31 cellular contexts compared by ENCODE assay signal in genomic region chr1:42732126-42732680, GRCh38. TPM values are rescaled to one million over a fixed set of nuclear protein-coding genes. Genes with fewer than 3 reads are reported as not detected.
DNase-seq lines count a peak whose midpoint lies in the region; ATAC-seq, FAIRE-seq and TF ChIP-seq lines count a peak whose summit lies in the region.
"Had no signal": no experiment of that assay in that cellular context is flagged by ENCODE, and none has a peak within 500 bp of the region (broad histone marks: within the 10 kb centered on the region; RNA-seq: fewer than 3 reads in every experiment).

No MANE protein-coding gene starts in this region.

- H3K36me3 Mint-ChIP-seq in nephron progenitor cell (ENCODE audit: low read depth) (no peaks in the 10 kb centered on the region), progenitor cell of endocrine pancreas (ENCODE audit: insufficient read depth) (no peaks in the 10 kb centered on the region)
- H3K36me3 Mint-ChIP-seq: activated naive CD4-positive, alpha-beta T cell treated with anti-CD3 and anti-CD28 coated beads, Interleukin-2, amount 50 U/mL, for 24 hours; mesothelial cell of epicardium; naive thymus-derived CD8-positive, alpha-beta T cell had no signal

- dilution Hi-C loops in IMR-90 (cut with HindIII; ENCODE audit: low sequenced_read_pairs, unreplicated experiment) = no loop called here

- H4K20me1 ChIP-seq in BLaER1 = no peaks in the 10 kb centered on the region
- H4K20me1 ChIP-seq in IMR-90 (ENCODE audit: insufficient read depth, low read length) = no peaks in the 10 kb centered on the region

- ATAC-seq in IMR-90 (ENCODE audit: low read depth) (no peak), GM19324 (IDR thresholded peaks at IDR 0.05; ENCODE audit: low FRiP score, unreplicated experiment) (no peak)
- ATAC-seq: GM23338; naive thymus-derived CD8-positive, alpha-beta T cell had no signal

- no peak overlapping the region for H2BK120ac ChIP-seq in IMR-90 (ENCODE audit: low read depth, low read length)

- no peak overlapping the region for H3K4me3 ChIP-seq in BLaER1
- no peak overlapping the region for H3K4me3 ChIP-seq in IMR-90 (ENCODE audit: insufficient read depth, low read depth, low read length)
- H3K4me3 ChIP-seq in fibroblast of mammary gland (ENCODE audit: control insufficient read depth, low read depth, low read length) = no peak overlapping the region
- H3K4me3 ChIP-seq: cardiac muscle cell, coronary artery, GM23338, hepatocyte, SK-N-MC had no signal

- H2BK20ac ChIP-seq in IMR-90 (ENCODE audit: low read depth, low read length) = no peak overlapping the region

- no peaks in the 10 kb centered on the region for H3K27me3 ChIP-seq in BLaER1
- no peaks in the 10 kb centered on the region; the same call in 1 of the 2 replicates for H3K27me3 ChIP-seq in IMR-90 (ENCODE audit: control insufficient read depth, insufficient read depth, low read length)
- H3K27me3 ChIP-seq: cardiac muscle cell, hepatocyte had no signal

- CTCF ChIA-PET in IMR-90 (lab: Yijun Ruan, JAX) = no interaction called here

- H3K23ac ChIP-seq in IMR-90 (ENCODE audit: low read depth, low read length) = no peak overlapping the region

- H3K9me3 ChIP-seq in BLaER1 = no peaks in the 10 kb centered on the region
- no peaks in the 10 kb centered on the region for H3K9me3 ChIP-seq in IMR-90 (ENCODE audit: control insufficient read depth, insufficient read depth, low read length)

- FAIRE-seq in GM12892 (lab: Jason Lieb, UNC) = no peak
- FAIRE-seq: frontal cortex had no signal

- POLR2A ChIA-PET in IMR-90 (lab: Charles Lee; ENCODE audit: unreplicated experiment) = no interaction called here

- in situ Hi-C loops in IMR-90 (cut with MboI; ENCODE audit: low sequenced_read_pairs) = no loop called here

- H3K18ac ChIP-seq in IMR-90 (ENCODE audit: low read depth, low read length) = no peak overlapping the region

- no peak for TF ChIP-seq CTCF in IMR-90 (conservative IDR thresholded peaks at IDR 0.05; ENCODE audit: low read depth, low read length)
- no peak for TF ChIP-seq CTCF in fibroblast of mammary gland (conservative IDR thresholded peaks at IDR 0.05; ENCODE audit: control insufficient read depth, insufficient read depth, low read depth, low read length)
- TF ChIP-seq CTCF in nephron progenitor cell (IDR thresholded peaks at IDR 0.05) = no peak
- no peak for TF ChIP-seq CTCF in progenitor cell of endocrine pancreas (IDR thresholded peaks at IDR 0.05; ENCODE audit: unreplicated experiment)

- H3K4me2 ChIP-seq in BLaER1 = peak overlapping the region; percentile 54
- H3K4me2 ChIP-seq in IMR-90 (ENCODE audit: low read depth, low read length) = no peak overlapping the region
- H3K4me2 ChIP-seq: GM23338, hepatocyte, KMS-11 had no signal

- no peak for TF ChIP-seq POLR2A in IMR-90 (IDR thresholded peaks at IDR 0.05; ENCODE audit: low read depth, low read length)
- no peak for TF ChIP-seq POLR2A in GM12892 (IDR thresholded peaks at IDR 0.05; ENCODE audit: low read depth, low read length)

- no TSS peak for BruUV-seq in IMR-90 (replicated peaks; lab: Mats Ljungman, UMichigan)

- H3K4me1 ChIP-seq in BLaER1 (peaks cover 32% of the 10 kb centered on the region), IMR-90 (ENCODE audit: control insufficient read depth, insufficient read depth, low read length) (no peaks in the 10 kb centered on the region)

- H4K91ac ChIP-seq in IMR-90 (ENCODE audit: insufficient read depth, low read depth, low read length) = no peak overlapping the region

- intact Hi-C loops in IMR-90 (cut with micrococcal nuclease) = no loop called here

- H3K9ac ChIP-seq in BLaER1 = no peak overlapping the region
- no peak overlapping the region for H3K9ac ChIP-seq in IMR-90 (ENCODE audit: low read depth, low read length)
- H3K9ac ChIP-seq: KMS-11 had no signal

- peak; percentile 10 for DNase-seq in IMR-90
- peak; percentile 77 for DNase-seq in fibroblast of mammary gland (ENCODE audit: low read depth)
- no peak for DNase-seq in nephron progenitor cell
- DNase-seq in progenitor cell of endocrine pancreas (ENCODE audit: low spot score, unreplicated experiment) = no peak
- no peak for DNase-seq in GM12892 (ENCODE audit: insufficient read length)
- DNase-seq: activated CD4-positive, alpha-beta T cell treated with anti-CD3 and anti-CD28 coated beads, Interleukin-2, amount 10 ng/mL, durations not matched to agents 24 days and 14 days; amygdala; effector memory CD4-positive, alpha-beta T cell; erythroblast; NCI-H1417; NCI-H2081; NCI-H226; NCI-H774; stimulated activated CD4-positive, alpha-beta T cell treated with anti-CD3 and anti-CD28 coated beads, Interleukin-2, amount 100 ng/mL, for 24 hours; T-helper 2 cell had no signal

- no peak overlapping the region for H2AK5ac ChIP-seq in IMR-90 (ENCODE audit: low read depth, low read length)

- H2BK15ac ChIP-seq in IMR-90 (ENCODE audit: low read depth, low read length) = no peak overlapping the region

- peaks cover 20% of the 10 kb centered on the region for H3K4me1 Mint-ChIP-seq in nephron progenitor cell
- H3K4me1 Mint-ChIP-seq in progenitor cell of endocrine pancreas (ENCODE audit: low read depth) = no peaks in the 10 kb centered on the region
- H3K4me1 Mint-ChIP-seq: mesothelial cell of epicardium had no signal

- H3K79me1 ChIP-seq in IMR-90 (ENCODE audit: low read depth in 1 of 2, low read length in 2 of 2) = no peaks in the 10 kb centered on the region

- no peak overlapping the region for H2AFZ ChIP-seq in IMR-90 (replicated peaks; ENCODE audit: low read length, poor library complexity)
- H2AFZ ChIP-seq: GM23338, hepatocyte had no signal

- H3K27ac Mint-ChIP-seq in nephron progenitor cell (peak overlapping the region; percentile 35), progenitor cell of endocrine pancreas (no peak overlapping the region)
- H3K27ac Mint-ChIP-seq: activated CD4-positive, alpha-beta T cell treated with anti-CD3 and anti-CD28 coated beads, Interleukin-2, amount 10 ng/mL, durations not matched to agents 24 days and 14 days; activated naive CD4-positive, alpha-beta T cell treated with anti-CD3 and anti-CD28 coated beads, Interleukin-2, amount 50 U/mL, for 24 hours; GM23338; mesothelial cell of epicardium had no signal

- no peak overlapping the region for H3K14ac ChIP-seq in IMR-90 (replicated peaks; ENCODE audit: low read depth, low read length)

- no peaks in the 10 kb centered on the region for H3K9me1 ChIP-seq in IMR-90 (ENCODE audit: insufficient read depth, low read length)

- H3K36me3 ChIP-seq in BLaER1 = no peaks in the 10 kb centered on the region
- H3K36me3 ChIP-seq in IMR-90 (ENCODE audit: control insufficient read depth, insufficient read depth, low read length) = no peaks in the 10 kb centered on the region
- H3K36me3 ChIP-seq: cardiac muscle cell had no signal

- H3K9me3 Mint-ChIP-seq in nephron progenitor cell (no peaks in the 10 kb centered on the region), progenitor cell of endocrine pancreas (ENCODE audit: low read depth) (no peaks in the 10 kb centered on the region)
- H3K9me3 Mint-ChIP-seq: activated CD4-positive, alpha-beta T cell treated with anti-CD3 and anti-CD28 coated beads, Interleukin-2, amount 10 ng/mL, durations not matched to agents 24 days and 14 days; activated naive CD4-positive, alpha-beta T cell treated with anti-CD3 and anti-CD28 coated beads, Interleukin-2, amount 50 U/mL, for 24 hours; GM23338; mesothelial cell of epicardium; naive thymus-derived CD8-positive, alpha-beta T cell had no signal

- no peak overlapping the region for H4K5ac ChIP-seq in IMR-90 (ENCODE audit: low read depth, low read length)

- H3K4ac ChIP-seq in IMR-90 (ENCODE audit: low read depth, low read length) = no peak overlapping the region

- H3K27ac ChIP-seq in BLaER1 (peak overlapping the region; percentile 18; the same call in 1 of the 2 replicates), IMR-90 (ENCODE audit: insufficient read depth, low read length) (no peak overlapping the region)
- H3K27ac ChIP-seq: C4-2B, cardiac muscle cell, coronary artery, hepatocyte, KMS-11, SK-N-MC had no signal

- no peak overlapping the region for H2AK9ac ChIP-seq in IMR-90 (replicated peaks; ENCODE audit: low read depth, low read length, poor library complexity)

- H3K56ac ChIP-seq in IMR-90 (ENCODE audit: extremely low read depth, insufficient read depth, low read length) = no peak overlapping the region

- H4K8ac ChIP-seq in IMR-90 (ENCODE audit: low read depth in 2 of 2, low read length in 2 of 2) = no peak overlapping the region

- H3K27me3 Mint-ChIP-seq in nephron progenitor cell (ENCODE audit: low read depth, poor library complexity) (peaks cover 2% of the 10 kb centered on the region), progenitor cell of endocrine pancreas (no peaks in the 10 kb centered on the region)
- H3K27me3 Mint-ChIP-seq: activated CD4-positive, alpha-beta T cell treated with anti-CD3 and anti-CD28 coated beads, Interleukin-2, amount 10 ng/mL, durations not matched to agents 24 days and 14 days; activated naive CD4-positive, alpha-beta T cell treated with anti-CD3 and anti-CD28 coated beads, Interleukin-2, amount 50 U/mL, for 24 hours; naive thymus-derived CD8-positive, alpha-beta T cell had no signal

- no peak for TF ChIP-seq RAD21 in IMR-90 (IDR thresholded peaks at IDR 0.05; ENCODE audit: low read length)

- no peak overlapping the region for H2BK5ac ChIP-seq in IMR-90 (ENCODE audit: low read depth, low read length, poor library complexity, severe bottlenecking)

- 86% methylated on average over 6 of the region's 10 CpGs; no CpG with 5 or more reads in 1 of the 2 experiments for WGBS in IMR-90 (ENCODE audit: extremely low coverage in 2 of 2, insufficient read length in 1 of 2), 2 experiments

- H3K4me3 Mint-ChIP-seq in nephron progenitor cell (no peak overlapping the region), progenitor cell of endocrine pancreas (ENCODE audit: low read depth) (no peak overlapping the region)
- H3K4me3 Mint-ChIP-seq: activated CD4-positive, alpha-beta T cell treated with anti-CD3 and anti-CD28 coated beads, Interleukin-2, amount 10 ng/mL, durations not matched to agents 24 days and 14 days; activated naive CD4-positive, alpha-beta T cell treated with anti-CD3 and anti-CD28 coated beads, Interleukin-2, amount 50 U/mL, for 24 hours; GM23338; mesothelial cell of epicardium; naive thymus-derived CD8-positive, alpha-beta T cell had no signal

RNA-seq across cellular contexts. Expression of gene CLDN19, which starts 7.8 kb away (rescaled TPM):
- total RNA-seq in IMR-90 (2012; rRNA removed) (not detected in 2 replicates), progenitor cell of endocrine pancreas (7.8 and 8.2 TPM in 2 replicates)
- not detected in 2 replicates for polyA plus RNA-seq in IMR-90 (2012; rRNA removed)
- not detected in 2 replicates for polyA plus RNA-seq in IMR-90 (2012; cell fraction: cytosol; rRNA removed)
- polyA plus RNA-seq in IMR-90 (2012; cell fraction: nucleus; rRNA removed; ENCODE audit: low replicate concordance) = not detected in 2 replicates
- not detected for polyA plus RNA-seq in GM12892 (2012; ENCODE audit: missing spikeins)
- total RNA-seq: activated CD4-positive, alpha-beta T cell treated with anti-CD3 and anti-CD28 coated beads, Interleukin-2, amount 10 ng/mL, durations not matched to agents 24 days and 14 days; frontal cortex; naive thymus-derived CD8-positive, alpha-beta T cell; osteocyte; RPMI7951 had no signal
- polyA plus RNA-seq: AG04450; naive thymus-derived CD8-positive, alpha-beta T cell had no signal

RNA-seq across cellular contexts. Expression of gene P3H1, which starts 34.6 kb away (rescaled TPM):
- total RNA-seq in IMR-90 (2012; rRNA removed) (85.3 and 108 TPM in 2 replicates), progenitor cell of endocrine pancreas (68.6 and 72.9 TPM in 2 replicates)
- polyA plus RNA-seq in IMR-90 (2012; rRNA removed) = 210 and 236 TPM in 2 replicates
- polyA plus RNA-seq in IMR-90 (2012; cell fraction: cytosol; rRNA removed) = 179 and 195 TPM in 2 replicates
- 280 and 570 TPM in 2 replicates for polyA plus RNA-seq in IMR-90 (2012; cell fraction: nucleus; rRNA removed; ENCODE audit: low replicate concordance)
- polyA plus RNA-seq in GM12892 (2012; ENCODE audit: missing spikeins) = 14.5 TPM

RNA-seq across cellular contexts. Expression of gene C1orf50, which starts 34.8 kb away (rescaled TPM):
- 2.0 and 3.9 TPM in 2 replicates for total RNA-seq in IMR-90 (2012; rRNA removed)
- 4.7 and 6.0 TPM in 2 replicates for polyA plus RNA-seq in IMR-90 (2012; rRNA removed)
- 0.88 and 2.3 TPM in 2 replicates for polyA plus RNA-seq in IMR-90 (2012; cell fraction: cytosol; rRNA removed)
- polyA plus RNA-seq in IMR-90 (2012; cell fraction: nucleus; rRNA removed; ENCODE audit: low replicate concordance) = 0.64 and 7.0 TPM in 2 replicates
- total RNA-seq in progenitor cell of endocrine pancreas = 9.7 and 12.0 TPM in 2 replicates
- 5.8 TPM for polyA plus RNA-seq in GM12892 (2012; ENCODE audit: missing spikeins)

RNA-seq across cellular contexts. Expression of gene YBX1, which starts 50.0 kb away (rescaled TPM):
- total RNA-seq in IMR-90 (2012; rRNA removed) (843 and 1,307 TPM in 2 replicates), progenitor cell of endocrine pancreas (578 and 588 TPM in 2 replicates)
- polyA plus RNA-seq in IMR-90 (2012; rRNA removed) = 605 and 617 TPM in 2 replicates
- 276 and 383 TPM in 2 replicates for polyA plus RNA-seq in IMR-90 (2012; cell fraction: cytosol; rRNA removed)
- polyA plus RNA-seq in IMR-90 (2012; cell fraction: nucleus; rRNA removed; ENCODE audit: low replicate concordance) = 119 and 353 TPM in 2 replicates
- 1,144 TPM for polyA plus RNA-seq in GM12892 (2012; ENCODE audit: missing spikeins)

RNA-seq across cellular contexts. Expression of gene TMEM269, which starts 52.6 kb away (rescaled TPM):
- total RNA-seq in IMR-90 (2012; rRNA removed) (not detected in 2 replicates), progenitor cell of endocrine pancreas (0.42 and 0.48 TPM in 2 replicates)
- 0.14 TPM in 1 of 2 replicates, not detected in the other for polyA plus RNA-seq in IMR-90 (2012; rRNA removed)
- polyA plus RNA-seq in IMR-90 (2012; cell fraction: cytosol; rRNA removed) = not detected in 2 replicates
- polyA plus RNA-seq in IMR-90 (2012; cell fraction: nucleus; rRNA removed; ENCODE audit: low replicate concordance) = 0.02 and 0.06 TPM in 2 replicates
- 0.38 TPM for polyA plus RNA-seq in GM12892 (2012; ENCODE audit: missing spikeins)
- total RNA-seq: activated CD4-positive, alpha-beta T cell treated with anti-CD3 and anti-CD28 coated beads, Interleukin-2, amount 10 ng/mL, durations not matched to agents 24 days and 14 days; RPMI7951 had no signal

Comparison
In these comparisons a context has a peak if more than half of its experiments do, and no peak if none do; other contexts are left out.
1. DNase-seq: peak in IMR-90 (single experiment) and fibroblast of mammary gland (single experiment); none in nephron progenitor cell (single experiment), progenitor cell of endocrine pancreas (single experiment) and GM12892 (single experiment).